8 cellular contexts compared by ENCODE assay signal in the genomic region with DNA sequence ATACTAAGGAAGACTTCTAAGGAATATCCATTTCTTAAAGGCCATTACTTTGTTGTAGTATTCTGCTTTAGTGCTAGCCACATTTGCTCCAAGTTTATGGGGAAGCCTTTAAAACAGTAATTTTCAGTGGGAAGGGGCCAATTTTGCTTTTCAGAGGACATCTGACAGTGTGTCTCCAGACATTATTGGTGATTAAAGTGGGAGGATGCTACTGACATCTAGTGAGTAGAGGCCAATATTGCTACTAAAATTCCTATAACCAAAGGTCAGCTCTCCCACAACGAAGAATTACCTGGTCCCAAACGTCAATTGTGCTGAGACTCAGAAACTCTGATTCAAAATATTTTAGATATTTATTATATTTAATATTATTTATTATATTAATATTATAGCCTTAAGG. TPM values are rescaled to one million over a fixed set of nuclear protein-coding genes. Genes with fewer than 3 reads are reported as not detected.
DNase-seq lines count a peak whose midpoint lies in the region; ATAC-seq and TF ChIP-seq lines count a peak whose summit lies in the region.

No MANE protein-coding gene starts in this region.

- ATAC-seq in stimulated activated effector memory CD8-positive, alpha-beta T cell treated with anti-CD3 and anti-CD28 coated beads, Interleukin-12 subunit alpha, Interleukin-12 subunit beta, amount 100 ng/mL, for 72 hours = no peak
- no peak for ATAC-seq in GM18511 (IDR thresholded peaks at IDR 0.05; ENCODE audit: unreplicated experiment)

- H3K9me3 ChIP-seq in CD4-positive, alpha-beta memory T cell (ENCODE audit: control insufficient read depth in 1 of 2, low read length in 2 of 2) = no peaks in the 10 kb centered on the region
- no peaks in the 10 kb centered on the region for H3K9me3 ChIP-seq in hepatocyte (ENCODE audit: low read depth)

- no peaks in the 10 kb centered on the region for H3K27me3 Mint-ChIP-seq in CD4-positive, alpha-beta memory T cell
- H3K27me3 Mint-ChIP-seq in activated naive CD4-positive, alpha-beta T cell treated with anti-CD3 and anti-CD28 coated beads, Interleukin-2, amount 10 ng/mL, durations not matched to agents 7 days and 5 days = peaks cover under 1% of the 10 kb centered on the region

- no peak overlapping the region for H3K4me2 ChIP-seq in hepatocyte

- POLR2A ChIA-PET in CD4-positive, alpha-beta memory T cell (lab: Charles Lee; ENCODE audit: partially characterized antibody) = interaction anchor here (1.0 kb wide), 1 partner anchor 110 kb away, joined by 3 read pairs; no protein-coding TSS in a partner anchor

- H3K4me1 Mint-ChIP-seq in CD4-positive, alpha-beta memory T cell = peaks cover 7 to 26% (median 16%) of the 10 kb centered on the region in 4 donors
- H3K4me1 Mint-ChIP-seq in stimulated activated effector memory CD8-positive, alpha-beta T cell treated with anti-CD3 and anti-CD28 coated beads, Interleukin-12 subunit alpha, Interleukin-12 subunit beta, amount 100 ng/mL, for 72 hours = peaks cover 11% of the 10 kb centered on the region
- peaks cover 27% of the 10 kb centered on the region for H3K4me1 Mint-ChIP-seq in activated naive CD4-positive, alpha-beta T cell treated with anti-CD3 and anti-CD28 coated beads, Interleukin-2, amount 10 ng/mL, durations not matched to agents 7 days and 5 days

- no peak overlapping the region for H3K4me3 ChIP-seq in CD4-positive, alpha-beta memory T cell (ENCODE audit: low read length in 2 of 2)
- H3K4me3 ChIP-seq in hepatocyte = no peak overlapping the region

- 6% methylated on average over 2 of the region's 2 CpGs for WGBS in hepatocyte (ENCODE audit: low lambda C conversion rate, missing lambda C conversion rate)

- peak in 4 of 5 donors; percentile 17 to 30 (median 18) for DNase-seq in CD4-positive, alpha-beta memory T cell
- DNase-seq in SW480 (ENCODE audit: low spot score) (peak; percentile 41), hepatocyte (ENCODE audit: low spot score) (peak; percentile 58)
- no peak for DNase-seq in stimulated activated effector memory CD8-positive, alpha-beta T cell treated with anti-CD3 and anti-CD28 coated beads, Interleukin-12 subunit alpha, Interleukin-12 subunit beta, amount 100 ng/mL, for 72 hours (ENCODE audit: low spot score in 2 of 2)
- no peak for DNase-seq in activated naive CD4-positive, alpha-beta T cell treated with anti-CD3 and anti-CD28 coated beads, Interleukin-2, amount 10 ng/mL, durations not matched to agents 7 days and 5 days
- DNase-seq in stimulated activated CD4-positive, alpha-beta T cell treated with anti-CD3 and anti-CD28 coated beads, Interleukin-2, amount 100 ng/mL, for 48 hours = no peak

- no peaks in the 10 kb centered on the region for H4K20me1 ChIP-seq in hepatocyte (ENCODE audit: insufficient read depth, poor library complexity, severe bottlenecking)

- peaks cover 0 to 4% of the 10 kb centered on the region in 2 donors for H3K36me3 Mint-ChIP-seq in CD4-positive, alpha-beta memory T cell
- H3K36me3 Mint-ChIP-seq in stimulated activated effector memory CD8-positive, alpha-beta T cell treated with anti-CD3 and anti-CD28 coated beads, Interleukin-12 subunit alpha, Interleukin-12 subunit beta, amount 100 ng/mL, for 72 hours = no peaks in the 10 kb centered on the region
- no peaks in the 10 kb centered on the region for H3K36me3 Mint-ChIP-seq in activated naive CD4-positive, alpha-beta T cell treated with anti-CD3 and anti-CD28 coated beads, Interleukin-2, amount 10 ng/mL, durations not matched to agents 7 days and 5 days

- H3K27ac ChIP-seq in CD4-positive, alpha-beta memory T cell (ENCODE audit: low read depth, low read length) = no peak overlapping the region
- H3K27ac ChIP-seq in hepatocyte = no peak overlapping the region

- H3K4me1 ChIP-seq in CD4-positive, alpha-beta memory T cell (ENCODE audit: insufficient read depth, low read length) = peaks cover 13% of the 10 kb centered on the region
- no peaks in the 10 kb centered on the region for H3K4me1 ChIP-seq in hepatocyte (ENCODE audit: insufficient read depth)

- H3K9me2 ChIP-seq in hepatocyte (replicated peaks; ENCODE audit: insufficient read depth) = no peaks in the 10 kb centered on the region

- no peaks in the 10 kb centered on the region for H3K79me2 ChIP-seq in hepatocyte

- H3K9me3 Mint-ChIP-seq in CD4-positive, alpha-beta memory T cell = peaks cover 0 to 2% (median 0%) of the 10 kb centered on the region in 8 donors
- no peaks in the 10 kb centered on the region for H3K9me3 Mint-ChIP-seq in stimulated activated effector memory CD8-positive, alpha-beta T cell treated with anti-CD3 and anti-CD28 coated beads, Interleukin-12 subunit alpha, Interleukin-12 subunit beta, amount 100 ng/mL, for 72 hours
- no peaks in the 10 kb centered on the region for H3K9me3 Mint-ChIP-seq in activated naive CD4-positive, alpha-beta T cell treated with anti-CD3 and anti-CD28 coated beads, Interleukin-2, amount 10 ng/mL, durations not matched to agents 7 days and 5 days

- CTCF ChIA-PET in CD4-positive, alpha-beta memory T cell (lab: Charles Lee; ENCODE audit: partially characterized antibody) = interaction anchor here (0.6 to 2.2 kb wide), 6 partner anchors 69 to 152 kb away, joined by 3 to 5 read pairs (median 4); a partner anchor contains a TSS
- CTCF ChIA-PET in activated naive CD4-positive, alpha-beta T cell treated with anti-CD3 and anti-CD28 coated beads, Interleukin-2, amount 10 ng/mL, durations not matched to agents 7 days and 5 days (lab: Charles Lee) = interaction anchor here (0.8 to 1.4 kb wide), 2 partner anchors 74 to 159 kb away, joined by 3 to 6 read pairs; no protein-coding TSS in a partner anchor

- no peaks in the 10 kb centered on the region for H3K36me3 ChIP-seq in CD4-positive, alpha-beta memory T cell (ENCODE audit: insufficient read depth, low read length)
- no peaks in the 10 kb centered on the region for H3K36me3 ChIP-seq in hepatocyte (replicated peaks; ENCODE audit: insufficient read depth, low read depth)

- no peak overlapping the region for H3K4me3 Mint-ChIP-seq in CD4-positive, alpha-beta memory T cell
- H3K4me3 Mint-ChIP-seq in stimulated activated effector memory CD8-positive, alpha-beta T cell treated with anti-CD3 and anti-CD28 coated beads, Interleukin-12 subunit alpha, Interleukin-12 subunit beta, amount 100 ng/mL, for 72 hours = no peak overlapping the region
- no peak overlapping the region for H3K4me3 Mint-ChIP-seq in activated naive CD4-positive, alpha-beta T cell treated with anti-CD3 and anti-CD28 coated beads, Interleukin-2, amount 10 ng/mL, durations not matched to agents 7 days and 5 days

- peak; percentile 52 for TF ChIP-seq CTCF in hepatocyte (IDR thresholded peaks at IDR 0.05; ENCODE audit: poor library complexity)

- H2AFZ ChIP-seq in hepatocyte = no peak overlapping the region

- TF ChIP-seq RAD21 in Ishikawa (IDR thresholded peaks at IDR 0.05; ENCODE audit: low read depth) = peak; percentile 47

- H3K27ac Mint-ChIP-seq in CD4-positive, alpha-beta memory T cell = no peak overlapping the region
- no peak overlapping the region for H3K27ac Mint-ChIP-seq in stimulated activated effector memory CD8-positive, alpha-beta T cell treated with anti-CD3 and anti-CD28 coated beads, Interleukin-12 subunit alpha, Interleukin-12 subunit beta, amount 100 ng/mL, for 72 hours
- H3K27ac Mint-ChIP-seq in activated naive CD4-positive, alpha-beta T cell treated with anti-CD3 and anti-CD28 coated beads, Interleukin-2, amount 10 ng/mL, durations not matched to agents 7 days and 5 days = no peak overlapping the region

- intact Hi-C loops in CD4-positive, alpha-beta memory T cell (cut with micrococcal nuclease) = no loop called here

- no peak for TF ChIP-seq EP300 in Ishikawa (IDR thresholded peaks at IDR 0.05; ENCODE audit: borderline replicate concordance)

- H3K27me3 ChIP-seq in CD4-positive, alpha-beta memory T cell (ENCODE audit: insufficient read depth, low read length) = no peaks in the 10 kb centered on the region
- no peaks in the 10 kb centered on the region for H3K27me3 ChIP-seq in hepatocyte

TF ChIP-seq in Ishikawa, 13 proteins besides CTCF, POLR2A, EP300 and RAD21 (continues in another document):
- TF ChIP-seq TCF12 (IDR thresholded peaks at IDR 0.05; ENCODE audit: low read depth) (no peak), CREB1 (IDR thresholded peaks at IDR 0.05; ENCODE audit: low read depth) (no peak), YY1 (IDR thresholded peaks at IDR 0.05; ENCODE audit: low read depth) (no peak)
- TF ChIP-seq, protein P1, sequence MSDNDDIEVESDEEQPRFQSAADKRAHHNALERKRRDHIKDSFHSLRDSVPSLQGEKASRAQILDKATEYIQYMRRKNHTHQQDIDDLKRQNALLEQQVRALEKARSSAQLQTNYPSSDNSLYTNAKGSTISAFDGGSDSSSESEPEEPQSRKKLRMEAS (IDR thresholded peaks at IDR 0.05) = no peak
- TF ChIP-seq, protein P2, sequence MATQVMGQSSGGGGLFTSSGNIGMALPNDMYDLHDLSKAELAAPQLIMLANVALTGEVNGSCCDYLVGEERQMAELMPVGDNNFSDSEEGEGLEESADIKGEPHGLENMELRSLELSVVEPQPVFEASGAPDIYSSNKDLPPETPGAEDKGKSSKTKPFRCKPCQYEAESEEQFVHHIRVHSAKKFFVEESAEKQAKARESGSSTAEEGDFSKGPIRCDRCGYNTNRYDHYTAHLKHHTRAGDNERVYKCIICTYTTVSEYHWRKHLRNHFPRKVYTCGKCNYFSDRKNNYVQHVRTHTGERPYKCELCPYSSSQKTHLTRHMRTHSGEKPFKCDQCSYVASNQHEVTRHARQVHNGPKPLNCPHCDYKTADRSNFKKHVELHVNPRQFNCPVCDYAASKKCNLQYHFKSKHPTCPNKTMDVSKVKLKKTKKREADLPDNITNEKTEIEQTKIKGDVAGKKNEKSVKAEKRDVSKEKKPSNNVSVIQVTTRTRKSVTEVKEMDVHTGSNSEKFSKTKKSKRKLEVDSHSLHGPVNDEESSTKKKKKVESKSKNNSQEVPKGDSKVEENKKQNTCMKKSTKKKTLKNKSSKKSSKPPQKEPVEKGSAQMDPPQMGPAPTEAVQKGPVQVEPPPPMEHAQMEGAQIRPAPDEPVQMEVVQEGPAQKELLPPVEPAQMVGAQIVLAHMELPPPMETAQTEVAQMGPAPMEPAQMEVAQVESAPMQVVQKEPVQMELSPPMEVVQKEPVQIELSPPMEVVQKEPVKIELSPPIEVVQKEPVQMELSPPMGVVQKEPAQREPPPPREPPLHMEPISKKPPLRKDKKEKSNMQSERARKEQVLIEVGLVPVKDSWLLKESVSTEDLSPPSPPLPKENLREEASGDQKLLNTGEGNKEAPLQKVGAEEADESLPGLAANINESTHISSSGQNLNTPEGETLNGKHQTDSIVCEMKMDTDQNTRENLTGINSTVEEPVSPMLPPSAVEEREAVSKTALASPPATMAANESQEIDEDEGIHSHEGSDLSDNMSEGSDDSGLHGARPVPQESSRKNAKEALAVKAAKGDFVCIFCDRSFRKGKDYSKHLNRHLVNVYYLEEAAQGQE (IDR thresholded peaks at IDR 0.05; ENCODE audit: low read depth) = no peak

RNA-seq across cellular contexts. Expression of a gene that starts 24.8 kb away (rescaled TPM):
- not detected for total RNA-seq in CD4-positive, alpha-beta memory T cell
- polyA plus RNA-seq in CD4-positive, alpha-beta memory T cell = not detected
- 1.5 and 1.8 TPM in 2 replicates for total RNA-seq in hepatocyte
- 0.29 and 1.5 TPM in 2 replicates for polyA plus RNA-seq in hepatocyte

Comparison
In these comparisons a context has a peak if more than half of its experiments do, and no peak if none do; other contexts are left out.
1. DNase-seq: peak in CD4-positive, alpha-beta memory T cell (4 of 5), SW480 (single experiment) and hepatocyte (single experiment); none in stimulated activated effector memory CD8-positive, alpha-beta T cell treated with anti-CD3 and anti-CD28 coated beads, Interleukin-12 subunit alpha, Interleukin-12 subunit beta, amount 100 ng/mL, for 72 hours (0 of 2), activated naive CD4-positive, alpha-beta T cell treated with anti-CD3 and anti-CD28 coated beads, Interleukin-2, amount 10 ng/mL, durations not matched to agents 7 days and 5 days (single experiment) and stimulated activated CD4-positive, alpha-beta T cell treated with anti-CD3 and anti-CD28 coated beads, Interleukin-2, amount 100 ng/mL, for 48 hours (0 of 2).